In the genomic region with DNA sequence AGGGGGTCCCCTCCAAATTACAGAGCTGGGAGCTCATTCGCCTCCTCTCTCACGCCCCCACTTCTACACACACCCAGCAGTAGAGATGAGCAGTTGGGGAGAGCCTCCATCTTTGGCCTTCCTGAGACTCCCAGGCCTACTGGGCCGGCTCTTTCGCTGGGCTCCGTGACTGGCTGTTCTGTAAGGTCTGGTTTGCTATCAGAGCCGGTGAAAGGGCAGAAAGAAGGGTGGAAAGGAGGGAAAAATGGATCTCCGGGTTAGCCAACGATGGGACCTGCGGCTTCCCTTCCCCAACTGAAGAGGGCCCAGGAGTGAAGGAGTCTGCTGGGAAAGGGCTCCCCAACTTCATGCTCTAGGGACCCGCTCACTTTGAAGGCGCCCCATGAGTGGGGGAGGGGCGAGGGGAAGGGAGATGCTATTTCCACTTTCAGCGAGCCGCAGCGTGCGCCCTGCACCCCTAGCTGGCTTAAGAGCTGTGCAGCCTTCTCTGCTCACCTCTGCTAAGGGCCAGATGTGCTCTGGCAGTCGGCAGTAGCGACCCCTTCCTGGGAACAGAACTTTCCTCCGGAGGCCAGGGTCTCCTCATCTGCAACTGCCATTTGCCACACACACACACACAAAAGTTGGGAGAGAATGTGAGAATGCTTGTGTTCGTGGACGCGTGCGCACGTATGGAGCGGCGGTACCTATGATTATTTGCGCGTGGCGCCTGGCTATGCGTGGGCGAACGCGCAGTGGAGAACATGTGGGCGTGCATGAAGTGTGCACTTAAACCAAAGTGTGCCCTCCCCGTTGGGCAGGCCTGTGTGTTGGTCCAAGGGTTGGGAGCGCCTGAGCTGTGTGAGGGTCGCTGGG, we compare ENCODE assay signal across 12 cellular contexts. TPM values are rescaled to one million over a fixed set of nuclear protein-coding genes. Genes with fewer than 3 reads are reported as not detected.
DNase-seq lines count a peak whose midpoint lies in the region; ATAC-seq and TF ChIP-seq lines count a peak whose summit lies in the region.
"Had no signal": no experiment of that assay in that cellular context is flagged by ENCODE, and none has a peak within 500 bp of the region (broad histone marks: within the 10 kb centered on the region; RNA-seq: fewer than 3 reads in every experiment).

No MANE protein-coding gene starts in this region.

- peak; percentile 36 for DNase-seq in EH (ENCODE audit: low read depth)
- DNase-seq in WTC11 (ENCODE audit: low spot score) = no peak
- peak; percentile 33 for DNase-seq in retina
- DNase-seq in NCI-H128 (lab: John Stamatoyannopoulos, UW; ENCODE audit: unreplicated experiment) = no peak
- no peak for DNase-seq in EL
- DNase-seq: gastrocnemius medialis; NCI-H1694 treated with DMSO at 0.1 percent for 48 hours; stimulated activated CD4-positive, alpha-beta T cell treated with anti-CD3 and anti-CD28 coated beads, Interleukin-2, amount 100 ng/mL, for 48 hours had no signal

- H3K36me3 ChIP-seq in gastroesophageal sphincter = peaks cover 0 to under 1% of the 10 kb centered on the region in 2 donors
- H3K36me3 ChIP-seq: gastrocnemius medialis had no signal

- no peak for TF ChIP-seq CTCF in WTC11 (IDR thresholded peaks at IDR 0.05)
- no peak for TF ChIP-seq CTCF in gastroesophageal sphincter (IDR thresholded peaks at IDR 0.05)

- no peak overlapping the region for H3K27ac Mint-ChIP-seq in WTC11

- H3K4me1 Mint-ChIP-seq in WTC11 = peaks cover 46% of the 10 kb centered on the region

- H3K4me3 ChIP-seq in gastroesophageal sphincter = peak overlapping the region; percentile 46 to 89

- TF ChIP-seq EP300 in gastroesophageal sphincter (IDR thresholded peaks at IDR 0.05) = no peak

- TF ChIP-seq POLR2A in gastroesophageal sphincter (IDR thresholded peaks at IDR 0.05) = no peak

- H3K36me3 Mint-ChIP-seq in WTC11 = peaks cover 2% of the 10 kb centered on the region; the same call in 1 of the 2 replicates

- H3K27me3 Mint-ChIP-seq in WTC11 (ENCODE audit: low read depth) = peaks cover 96% of the 10 kb centered on the region

- H3K9me3 ChIP-seq in gastroesophageal sphincter = no peaks in the 10 kb centered on the region
- H3K9me3 ChIP-seq: gastrocnemius medialis had no signal

- WGBS in gastroesophageal sphincter (ENCODE audit: low coverage in 1 of 2), 2 donors = 37% methylated on average over 18 of the region's 37 CpGs; no CpG with 5 or more reads in 1 of the 2 donors

- peak overlapping the region; percentile 94 to 99 (median 98) for H3K27ac ChIP-seq in gastroesophageal sphincter
- H3K27ac ChIP-seq: gastrocnemius medialis had no signal

- H3K9me3 Mint-ChIP-seq in WTC11 = no peaks in the 10 kb centered on the region

- peaks cover 0 to 61% (median 5%) of the 10 kb centered on the region in 3 donors for H3K4me1 ChIP-seq in gastroesophageal sphincter

- CTCF ChIA-PET in WTC11 (lab: Charles Lee) = interaction anchor here (0.6 to 2.2 kb wide), 6 partner anchors 10 to 459 kb away, joined by 3 to 8 read pairs (median 4); no protein-coding TSS in a partner anchor

- ATAC-seq in WTC11 = no peak
- no peak for ATAC-seq in gastroesophageal sphincter
- no peak for ATAC-seq in GM21526 (IDR thresholded peaks at IDR 0.05; ENCODE audit: low FRiP score, unreplicated experiment)
- ATAC-seq: activated CD4-positive, CD25-positive, alpha-beta regulatory T cell treated with anti-CD3 and anti-CD28 coated beads, Interleukin-2, amount 50 U/mL, for 24 hours; gastrocnemius medialis had no signal

- H3K27me3 ChIP-seq in gastroesophageal sphincter = peaks cover 55% of the 10 kb centered on the region

- peak overlapping the region; percentile 62 for H3K4me3 Mint-ChIP-seq in WTC11

- POLR2A ChIA-PET in WTC11 (lab: Charles Lee) = no interaction called here

TF ChIP-seq in WTC11, 78 proteins besides CTCF, POLR2A, EP300 and RAD21:
- no peak for TF ChIP-seq KAT7 (CRISPR knock-in tag; IDR thresholded peaks at IDR 0.05; ENCODE audit: borderline replicate concordance)

RNA-seq across cellular contexts. Expression of a gene that starts 2.9 kb away (rescaled TPM):
- total RNA-seq in WTC11 (2021) (0.09 to 0.14 TPM in 2 of 3 replicates, not detected in the other), gastroesophageal sphincter (10 to 100 TPM; 39.7 to 81.1 (median 59.3) TPM)

RNA-seq across cellular contexts. Expression of a gene that starts 47.6 kb away (rescaled TPM):
- total RNA-seq in WTC11 (2021) = 14.1 to 15.7 TPM (median 15.3 TPM) in 3 replicates
- 10 to 100 TPM; 12.5 to 26.6 (median 19.3) TPM for total RNA-seq in gastroesophageal sphincter

RNA-seq across cellular contexts. Expression of a gene that starts 59.2 kb away (rescaled TPM):
- total RNA-seq in WTC11 (2021) = 0.18 to 0.28 TPM (median 0.21 TPM) in 3 replicates
- total RNA-seq in gastroesophageal sphincter = 1 to 10 TPM in 1 of 4 donors, under 1 TPM in 3; 0.40 to 1.5 (median 0.50) TPM
- total RNA-seq: mononuclear cell had no signal

Comparison
In these comparisons a context has a peak if more than half of its experiments do, and no peak if none do; other contexts are left out.
1. DNase-seq: peak in EH (single experiment) and retina (single experiment); none in WTC11 (single experiment), NCI-H128 (single experiment) and EL (single experiment).
2. RNA of a gene that starts 2.9 kb away (total RNA-seq): 39.7 to 81.1 TPM in gastroesophageal sphincter; 0.09 to 0.14 TPM in WTC11; every median in the first group is over 10 times any median in the second.